In genomic region chr5:141814064-141814982, GRCh38 we compare ENCODE assay signal across 9 cellular contexts.
A peak's percentile ranks its signal among the peaks of the same experiment; 100 is the strongest.
DNase-seq lines count a peak whose midpoint lies in the region; ATAC-seq and TF ChIP-seq lines count a peak whose summit lies in the region.
"Had no signal": no experiment of that assay in that cellular context is flagged by ENCODE, and none has a peak within 500 bp of the region (broad histone marks: within the 10 kb centered on the region; RNA-seq: fewer than 3 reads in every experiment).

No MANE protein-coding gene starts in this region.

- 61 to 71% methylated on average over 9 of the region's 9 CpGs for WGBS in lung, 2 donors
- 52 to 61% (median 60%) methylated on average over 9 of the region's 9 CpGs for WGBS in stomach, 5 donors

- intact Hi-C loops in stomach (cut with DNase I; ENCODE audit: low total_unique reads), result no loop called here

- H3K4me1 ChIP-seq in lung (ENCODE audit: control insufficient read depth in 2 of 2, insufficient read depth in 2 of 2, low read length in 2 of 2) (peaks cover 0 to 16% of the 10 kb centered on the region in 2 donors), stomach (peaks cover 4 to 13% (median 8%) of the 10 kb centered on the region in 4 donors)

- DNase-seq in DMS53 treated with DMSO at 0.1 percent for 48 hours (lab: John Stamatoyannopoulos, UW; ENCODE audit: unreplicated experiment), result peak; percentile 45
- peak; percentile 69 for DNase-seq in HPDE6-E6E7 (ENCODE audit: extremely low spot score)
- peak; percentile 59 for DNase-seq in UCSD-AML1 (lab: John Stamatoyannopoulos, UW; ENCODE audit: unreplicated experiment)
- peak; percentile 8 for DNase-seq in central memory CD4-positive, alpha-beta T cell
- peak; percentile 54 for DNase-seq in lung (ENCODE audit: low spot score)
- DNase-seq in stomach, result peak; percentile 68

- no peaks in the 10 kb centered on the region for H3K27me3 ChIP-seq in lung (ENCODE audit: control insufficient read depth, insufficient read depth)
- peaks cover 0 to 58% (median 9%) of the 10 kb centered on the region in 3 donors for H3K27me3 ChIP-seq in stomach

- H3K4me3 ChIP-seq in lung (no peak overlapping the region), stomach (no peak overlapping the region)
- H3K4me3 ChIP-seq: SK-N-MC had no signal

- H3K27ac ChIP-seq in lung (ENCODE audit: low read depth in 1 of 2, low read length in 1 of 2) (peak overlapping the region in 1 of 2 donors; percentile 30), stomach (no peak overlapping the region)
- H3K27ac ChIP-seq: SK-N-MC had no signal

- no peak for TF ChIP-seq EP300 in stomach (IDR thresholded peaks at IDR 0.05)

- TF ChIP-seq CTCF in lung (IDR thresholded peaks at IDR 0.05; ENCODE audit: control extremely low read depth, extremely low read depth) (no peak), stomach (IDR thresholded peaks at IDR 0.05) (peak in 3 of 7 experiments; percentile 14 to 60 (median 39))

- H3K36me3 ChIP-seq in lung (ENCODE audit: control insufficient read depth in 2 of 2, insufficient read depth in 2 of 2, low read length in 2 of 2), result no peaks in the 10 kb centered on the region
- H3K36me3 ChIP-seq in stomach, result no peaks in the 10 kb centered on the region

- TF ChIP-seq POLR2A in stomach (IDR thresholded peaks at IDR 0.05) (no peak), GM18505 (IDR thresholded peaks at IDR 0.05; ENCODE audit: borderline replicate concordance, extremely low read depth, insufficient read depth, insufficient read length) (no peak)

- ATAC-seq in lung (ENCODE audit: insufficient read depth, low FRiP score) (no peak), GM18505 (IDR thresholded peaks at IDR 0.05; ENCODE audit: unreplicated experiment) (no peak), HG02981 (IDR thresholded peaks at IDR 0.05; ENCODE audit: unreplicated experiment) (no peak)

- H3K9me3 ChIP-seq in lung (ENCODE audit: control insufficient read depth in 2 of 2, insufficient read depth in 1 of 2, low read length in 1 of 2) (no peaks in the 10 kb centered on the region), stomach (no peaks in the 10 kb centered on the region)

Comparison
In these comparisons a context has a peak if more than half of its experiments do, and no peak if none do; other contexts are left out.
1. DNase-seq: peak in every context shown above with its lines; median percentile 69 in HPDE6-E6E7; 68 in stomach; 59 in UCSD-AML1; 54 in lung; 45 in DMS53 treated with DMSO at 0.1 percent for 48 hours; 8 in central memory CD4-positive, alpha-beta T cell.